ENCODE assay signal across 8 cellular contexts in genomic region chr10:124745678-124746077, GRCh38. TPM values are rescaled to one million over a fixed set of nuclear protein-coding genes. Genes with fewer than 3 reads are reported as not detected.
DNase-seq lines count a peak whose midpoint lies in the region; ATAC-seq lines count a peak whose summit lies in the region.

No MANE protein-coding gene starts in this region.

- peak; percentile 70 for DNase-seq in SIG-M5 treated with dmso at 0.1 percent for 504 hours (lab: John Stamatoyannopoulos, UW; ENCODE audit: unreplicated experiment)
- no peak for DNase-seq in SIG-M5 (lab: John Stamatoyannopoulos, UW)
- DNase-seq in NCI-H446 treated with DMSO at 0.1 percent for 48 hours (lab: John Stamatoyannopoulos, UW), result peak; percentile 11
- DNase-seq in central memory CD4-positive, alpha-beta T cell, result peak; percentile 61
- DNase-seq in midbrain (lab: John Stamatoyannopoulos, UW), result no peak
- no peak for DNase-seq in AG08396 (ENCODE audit: low spot score)

- no peak overlapping the region for H3K4me3 ChIP-seq in mesodermal cell (ENCODE audit: extremely low read depth, insufficient read depth, low read length, poor library complexity, severe bottlenecking)

- 51 to 68% methylated on average over 2 of the region's 3 CpGs for WGBS in mesodermal cell (ENCODE audit: insufficient coverage in 2 of 2), 2 experiments

- H3K9me3 ChIP-seq in mesodermal cell (ENCODE audit: control insufficient read depth, low read length), result no peaks in the 10 kb centered on the region

- peak overlapping the region; percentile 74 for H3K27ac ChIP-seq in mesodermal cell (ENCODE audit: low read depth, low read length, severe bottlenecking)

- ATAC-seq in GM21825 (IDR thresholded peaks at IDR 0.05; ENCODE audit: unreplicated experiment), result no peak

- H3K36me3 ChIP-seq in mesodermal cell (ENCODE audit: control insufficient read depth, insufficient read depth, low read length), result peaks cover 19% of the 10 kb centered on the region

- H3K4me1 ChIP-seq in mesodermal cell (ENCODE audit: control insufficient read depth, insufficient read depth, low read length, poor library complexity, severe bottlenecking), result peaks cover 26% of the 10 kb centered on the region

RNA-seq across cellular contexts. Expression of gene FAM53B, which starts 1.5 kb away (rescaled TPM):
- polyA plus RNA-seq in mesodermal cell (2013, experiment 1 of 2), result 10.9 TPM
- 10.6 TPM for polyA plus RNA-seq in mesodermal cell (2013, experiment 2 of 2)

RNA-seq across cellular contexts. Expression of gene EEF1AKMT2, which starts 46.0 kb away (rescaled TPM):
- polyA plus RNA-seq in mesodermal cell (2013, experiment 1 of 2), result 30.3 TPM
- 29.8 TPM for polyA plus RNA-seq in mesodermal cell (2013, experiment 2 of 2)

RNA-seq across cellular contexts. Expression of gene ABRAXAS2, which starts 55.9 kb away (rescaled TPM):
- 15.0 TPM for polyA plus RNA-seq in mesodermal cell (2013, experiment 1 of 2)
- polyA plus RNA-seq in mesodermal cell (2013, experiment 2 of 2), result 17.6 TPM

Comparison
In these comparisons a context has a peak if more than half of its experiments do, and no peak if none do; other contexts are left out.
1. DNase-seq: peak in SIG-M5 treated with dmso at 0.1 percent for 504 hours (single experiment), NCI-H446 treated with DMSO at 0.1 percent for 48 hours (single experiment) and central memory CD4-positive, alpha-beta T cell (single experiment); none in SIG-M5 (single experiment), midbrain (single experiment) and AG08396 (single experiment).